Comparison of ENCODE assay signal across 10 cellular contexts in the genomic region with DNA sequence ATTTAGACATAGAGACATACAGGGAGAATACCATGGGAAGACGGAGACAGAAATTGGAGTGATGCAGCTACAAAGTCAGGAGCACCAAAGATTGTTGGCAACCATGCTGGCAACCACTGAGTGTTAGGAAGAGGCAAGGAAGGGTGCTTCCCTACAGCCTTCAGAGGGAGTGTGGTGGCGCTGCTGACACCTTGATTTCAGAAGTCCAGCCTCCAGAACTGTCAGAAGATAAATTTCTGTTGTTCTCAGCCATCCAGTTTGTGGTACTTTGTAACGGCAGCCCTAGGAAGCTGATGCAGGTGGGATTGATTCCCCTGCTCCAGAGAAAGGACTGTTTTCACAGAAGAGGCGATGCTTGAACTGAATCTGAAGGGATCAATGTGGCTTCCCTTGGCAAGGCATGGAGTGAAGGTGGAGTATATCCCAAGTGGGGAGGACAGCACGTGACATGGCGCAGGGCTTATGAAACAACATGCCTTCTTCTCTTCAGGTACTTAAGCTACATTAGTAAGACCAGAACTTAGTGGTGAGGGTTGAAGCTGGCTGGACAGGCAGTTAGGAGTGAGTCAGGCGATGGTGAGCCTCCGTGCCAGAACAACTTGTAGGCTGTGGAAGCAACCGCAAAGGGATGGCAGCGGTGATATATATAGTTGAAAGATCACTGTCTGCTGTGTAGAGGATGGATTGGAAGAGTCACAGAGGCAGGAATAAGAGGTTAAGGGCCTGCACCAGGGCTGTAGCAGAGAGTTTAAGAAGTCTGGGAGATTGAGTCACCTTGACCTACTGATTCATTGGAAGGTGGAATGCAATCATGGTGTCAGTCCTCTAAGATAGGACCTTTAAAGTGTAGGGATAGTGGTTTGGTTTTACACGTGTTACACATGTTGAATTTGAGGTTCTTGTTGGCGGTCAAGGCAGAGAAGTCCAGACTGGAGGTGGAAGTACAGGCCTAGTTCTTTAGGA. TPM values are rescaled to one million over a fixed set of nuclear protein-coding genes. Genes with fewer than 3 reads are reported as not detected.
A peak's percentile ranks its signal among the peaks of the same experiment; 100 is the strongest.
DNase-seq lines count a peak whose midpoint lies in the region; ATAC-seq and TF ChIP-seq lines count a peak whose summit lies in the region.
"Had no signal": no experiment of that assay in that cellular context is flagged by ENCODE, and none has a peak within 500 bp of the region (broad histone marks: within the 10 kb centered on the region; RNA-seq: fewer than 3 reads in every experiment).

No MANE protein-coding gene starts in this region.

- intact Hi-C loops in psoas muscle (cut with DNase I): loop anchor here (5.0 to 10.0 kb wide), 4 partner anchors 90 to 358 kb away; no protein-coding TSS in a partner anchor

- peaks cover 34% of the 10 kb centered on the region for H3K4me1 ChIP-seq in psoas muscle

- TF ChIP-seq CTCF in epithelial cell of proximal tubule (conservative IDR thresholded peaks at IDR 0.05; ENCODE audit: low read depth, low read length) (peak; percentile 31), psoas muscle (IDR thresholded peaks at IDR 0.05) (no peak)

- no peaks in the 10 kb centered on the region for H3K27me3 ChIP-seq in psoas muscle (ENCODE audit: insufficient read depth in 3 of 3, low read length in 2 of 3)

- ATAC-seq in psoas muscle: no peak

- 88 to 91% (median 91%) methylated on average over 12 of the region's 12 CpGs for WGBS in psoas muscle, 3 donors

- H3K27ac ChIP-seq in psoas muscle: peak overlapping the region; percentile 98

- no peaks in the 10 kb centered on the region for H3K9me3 ChIP-seq in psoas muscle

- DNase-seq in EL: peak; percentile 79
- DNase-seq in OCI-M1 (lab: John Stamatoyannopoulos, UW): peak; percentile 44
- no peak for DNase-seq in epithelial cell of proximal tubule (ENCODE audit: low read depth)
- no peak for DNase-seq in psoas muscle
- DNase-seq in middle frontal gyrus (ENCODE audit: extremely low spot score, low spot score): no peak
- no peak for DNase-seq in SK-N-DZ (ENCODE audit: low spot score)
- no peak for DNase-seq in NCI-H187 (lab: John Stamatoyannopoulos, UW)
- no peak for DNase-seq in activated naive CD4-positive, alpha-beta T cell (lab: John Stamatoyannopoulos, UW)
- DNase-seq: amniotic stem cell, T-helper 9 cell had no signal

- H3K4me3 ChIP-seq in epithelial cell of proximal tubule (ENCODE audit: low read depth, low read length) (peak overlapping the region; percentile 83), psoas muscle (peak overlapping the region; percentile 91)

- H3K36me3 ChIP-seq in psoas muscle (ENCODE audit: insufficient read depth in 1 of 2, low read depth in 1 of 2): peaks cover 0 to 26% of the 10 kb centered on the region in 2 donors

RNA-seq across cellular contexts. Expression of a gene that starts 2.1 kb away (rescaled TPM):
- 10.6 and 12.4 TPM in 2 replicates for total RNA-seq in epithelial cell of proximal tubule
- 1 to 10 TPM; 1.8 to 7.8 (median 4.7) TPM for total RNA-seq in psoas muscle
- polyA plus RNA-seq in psoas muscle: 1 to 10 TPM in 2 of 3 donors, under 1 TPM in 1; 0.73 to 2.1 (median 1.5) TPM
- 0.96 and 1.8 TPM in 2 replicates for polyA plus RNA-seq in SK-N-DZ (2014; cell fraction: cytosol; rRNA removed)
- 0.95 and 1.6 TPM in 2 replicates for polyA plus RNA-seq in SK-N-DZ (2014; cell fraction: nucleus; rRNA removed)

RNA-seq across cellular contexts. Expression of a gene that starts 2.1 kb away (rescaled TPM):
- total RNA-seq in epithelial cell of proximal tubule: 47.3 and 71.7 TPM in 2 replicates
- 10 to 100 TPM; 20.3 to 34.5 (median 27.6) TPM for total RNA-seq in psoas muscle
- 10 to 100 TPM; 14.9 to 28.7 (median 22.9) TPM for polyA plus RNA-seq in psoas muscle
- polyA plus RNA-seq in SK-N-DZ (2014; cell fraction: cytosol; rRNA removed): 19.8 and 25.6 TPM in 2 replicates
- 20.2 and 30.9 TPM in 2 replicates for polyA plus RNA-seq in SK-N-DZ (2014; cell fraction: nucleus; rRNA removed)

Comparison
In these comparisons a context has a peak if more than half of its experiments do, and no peak if none do; other contexts are left out.
1. DNase-seq: peak in EL (single experiment) and OCI-M1 (single experiment); none in epithelial cell of proximal tubule (single experiment), psoas muscle (0 of 2), middle frontal gyrus (single experiment), SK-N-DZ (single experiment), NCI-H187 (0 of 2) and activated naive CD4-positive, alpha-beta T cell (0 of 4).